Comparison of ENCODE assay signal across 19 cellular contexts in genomic region chr2:216352653-216353270, GRCh38. TPM values are rescaled to one million over a fixed set of nuclear protein-coding genes. Genes with fewer than 3 reads are reported as not detected.
DNase-seq lines count a peak whose midpoint lies in the region; ATAC-seq and TF ChIP-seq lines count a peak whose summit lies in the region.
"Had no signal": no experiment of that assay in that cellular context is flagged by ENCODE, and none has a peak within 500 bp of the region (broad histone marks: within the 10 kb centered on the region; RNA-seq: fewer than 3 reads in every experiment).

No MANE protein-coding gene starts in this region.

- no peak overlapping the region; the same call in 1 of the 2 replicates for H2BK20ac ChIP-seq in IMR-90 (ENCODE audit: low read depth, low read length)

- peaks cover 30 to 74% of the 10 kb centered on the region in 2 experiments for H3K79me1 ChIP-seq in IMR-90 (ENCODE audit: low read depth in 1 of 2, low read length in 2 of 2)

- no peak overlapping the region for H3K9ac ChIP-seq in IMR-90 (ENCODE audit: low read depth, low read length)
- H3K9ac ChIP-seq in mucosa of rectum (ENCODE audit: low read depth in 1 of 2, low read length in 2 of 2): no peak overlapping the region

- no peak for DNase-seq in CD4-positive, alpha-beta T cell
- DNase-seq in IMR-90: no peak
- DNase-seq in activated CD4-positive, alpha-beta memory T cell treated with anti-CD3 and anti-CD28 coated beads for 36 hours: no peak
- DNase-seq in dermis blood vessel endothelial cell: no peak
- DNase-seq: amygdala; BE2C; EL; erythroblast; NCI-H187 treated with DMSO at 0.1 percent for 48 hours; NCI-H82; posterior cingulate gyrus; RPMI8226; stimulated activated CD4-positive, alpha-beta T cell treated with anti-CD3 and anti-CD28 coated beads, Interleukin-15, amount 100 ng/mL, for 24 hours had no signal

- POLR2A ChIA-PET in CD4-positive, alpha-beta T cell (lab: Charles Lee): interaction anchor here (0.8 to 2.2 kb wide), 6 partner anchors 9 to 59 kb away, joined by 3 to 14 read pairs (median 4); partner anchors contain the start of genes MARCHF4 and SMARCAL1
- POLR2A ChIA-PET in IMR-90 (lab: Charles Lee; ENCODE audit: unreplicated experiment): no interaction called here
- POLR2A ChIA-PET in activated CD4-positive, alpha-beta memory T cell treated with anti-CD3 and anti-CD28 coated beads for 36 hours (lab: Charles Lee): interaction anchor here (0.8 to 1.1 kb wide), 2 partner anchors 12 to 130 kb away, joined by 3 to 4 read pairs; no protein-coding TSS in a partner anchor

- no peaks in the 10 kb centered on the region for H3K36me3 Mint-ChIP-seq in CD4-positive, alpha-beta T cell (ENCODE audit: low read depth)
- H3K36me3 Mint-ChIP-seq in activated CD4-positive, alpha-beta memory T cell treated with anti-CD3 and anti-CD28 coated beads for 36 hours: no peaks in the 10 kb centered on the region

- peaks cover 37% of the 10 kb centered on the region for H3K9me1 ChIP-seq in IMR-90 (ENCODE audit: insufficient read depth, low read length)

- no peak overlapping the region for H3K56ac ChIP-seq in IMR-90 (ENCODE audit: extremely low read depth, insufficient read depth, low read length)

- H3K4me1 Mint-ChIP-seq in CD4-positive, alpha-beta T cell (ENCODE audit: low read depth): peaks cover 75% of the 10 kb centered on the region
- peaks cover 63% of the 10 kb centered on the region for H3K4me1 Mint-ChIP-seq in activated CD4-positive, alpha-beta memory T cell treated with anti-CD3 and anti-CD28 coated beads for 36 hours (ENCODE audit: low read depth)

- peak overlapping the region; percentile 85 for H3K27ac Mint-ChIP-seq in CD4-positive, alpha-beta T cell
- H3K27ac Mint-ChIP-seq in activated CD4-positive, alpha-beta memory T cell treated with anti-CD3 and anti-CD28 coated beads for 36 hours: peak overlapping the region; percentile 73

- in situ Hi-C loops in IMR-90 (cut with MboI; ENCODE audit: low sequenced_read_pairs): no loop called here

- no peak for TF ChIP-seq RAD21 in IMR-90 (IDR thresholded peaks at IDR 0.05; ENCODE audit: low read length)

- no peak overlapping the region for H2BK15ac ChIP-seq in IMR-90 (ENCODE audit: low read depth, low read length)

- H3K27me3 Mint-ChIP-seq in CD4-positive, alpha-beta T cell: no peaks in the 10 kb centered on the region
- H3K27me3 Mint-ChIP-seq in activated CD4-positive, alpha-beta memory T cell treated with anti-CD3 and anti-CD28 coated beads for 36 hours: no peaks in the 10 kb centered on the region

- H2AFZ ChIP-seq in IMR-90 (replicated peaks; ENCODE audit: low read length, poor library complexity): no peak overlapping the region

- CTCF ChIA-PET in CD4-positive, alpha-beta T cell (lab: Charles Lee): no interaction called here
- CTCF ChIA-PET in IMR-90 (lab: Yijun Ruan, JAX): interaction anchor here (0.6 to 0.7 kb wide), 3 partner anchors 32 to 153 kb away, joined by 3 to 4 read pairs (median 3); no protein-coding TSS in a partner anchor
- CTCF ChIA-PET in activated CD4-positive, alpha-beta memory T cell treated with anti-CD3 and anti-CD28 coated beads for 36 hours (lab: Charles Lee): interaction anchor here (0.9 to 1.3 kb wide), 2 partner anchors 14 to 23 kb away, joined by 3 to 4 read pairs; no protein-coding TSS in a partner anchor

- peak; percentile 79 for ATAC-seq in CD4-positive, alpha-beta T cell (ENCODE audit: poor library complexity)
- no peak for ATAC-seq in IMR-90 (ENCODE audit: low read depth)
- ATAC-seq in HG02884 (IDR thresholded peaks at IDR 0.05; ENCODE audit: unreplicated experiment): no peak
- no peak for ATAC-seq in GM19035 (IDR thresholded peaks at IDR 0.05; ENCODE audit: unreplicated experiment)
- ATAC-seq in GM18519 (IDR thresholded peaks at IDR 0.05; ENCODE audit: low FRiP score, unreplicated experiment): no peak

- no peak overlapping the region for H4K8ac ChIP-seq in IMR-90 (ENCODE audit: low read depth in 2 of 2, low read length in 2 of 2)

- no peak overlapping the region for H3K14ac ChIP-seq in IMR-90 (replicated peaks; ENCODE audit: low read depth, low read length)

- H3K23ac ChIP-seq in IMR-90 (ENCODE audit: low read depth, low read length): no peak overlapping the region

- H3K9me3 Mint-ChIP-seq in CD4-positive, alpha-beta T cell: no peaks in the 10 kb centered on the region
- H3K9me3 Mint-ChIP-seq in activated CD4-positive, alpha-beta memory T cell treated with anti-CD3 and anti-CD28 coated beads for 36 hours: no peaks in the 10 kb centered on the region

- intact Hi-C loops in CD4-positive, alpha-beta T cell (cut with DNase I, micrococcal nuclease): loop anchor here in 1 of 2 experiments (5.0 kb wide), 1 partner anchor 60 kb away; the partner anchor contains the start of gene SMARCAL1
- intact Hi-C loops in IMR-90 (cut with micrococcal nuclease): no loop called here
- intact Hi-C loops in activated CD4-positive, alpha-beta memory T cell treated with anti-CD3 and anti-CD28 coated beads for 36 hours (cut with micrococcal nuclease): no loop called here

- no TSS peak for BruUV-seq in IMR-90 (replicated peaks; lab: Mats Ljungman, UMichigan)

- H2AK9ac ChIP-seq in IMR-90 (replicated peaks; ENCODE audit: low read depth, low read length, poor library complexity): no peak overlapping the region

- no peak for TF ChIP-seq POLR2A in IMR-90 (IDR thresholded peaks at IDR 0.05; ENCODE audit: low read depth, low read length)

- peak overlapping the region; percentile 52 for H3K4me3 Mint-ChIP-seq in CD4-positive, alpha-beta T cell
- no peak overlapping the region for H3K4me3 Mint-ChIP-seq in activated CD4-positive, alpha-beta memory T cell treated with anti-CD3 and anti-CD28 coated beads for 36 hours

- no peaks in the 10 kb centered on the region for H3K9me3 ChIP-seq in CD4-positive, alpha-beta T cell (ENCODE audit: control insufficient read depth, low read length)
- no peaks in the 10 kb centered on the region for H3K9me3 ChIP-seq in IMR-90 (ENCODE audit: control insufficient read depth, insufficient read depth, low read length)
- H3K9me3 ChIP-seq in mucosa of rectum (ENCODE audit: control insufficient read depth in 2 of 2, low read length in 2 of 2): no peaks in the 10 kb centered on the region
- H3K9me3 ChIP-seq: BE2C had no signal

- H4K91ac ChIP-seq in IMR-90 (ENCODE audit: insufficient read depth, low read depth, low read length): no peak overlapping the region

- H3K18ac ChIP-seq in IMR-90 (ENCODE audit: low read depth, low read length): no peak overlapping the region

- H3K27me3 ChIP-seq in CD4-positive, alpha-beta T cell (ENCODE audit: control insufficient read depth, insufficient read depth, low read length): no peaks in the 10 kb centered on the region
- H3K27me3 ChIP-seq in IMR-90 (ENCODE audit: control insufficient read depth, insufficient read depth, low read length): no peaks in the 10 kb centered on the region
- H3K27me3 ChIP-seq in mucosa of rectum (ENCODE audit: control insufficient read depth in 2 of 2, insufficient read depth in 2 of 2, low read length in 2 of 2): no peaks in the 10 kb centered on the region
- H3K27me3 ChIP-seq: BE2C had no signal

- dilution Hi-C loops in IMR-90 (cut with HindIII; ENCODE audit: low sequenced_read_pairs, unreplicated experiment): no loop called here

- H3K36me3 ChIP-seq in IMR-90 (ENCODE audit: control insufficient read depth, insufficient read depth, low read length): no peaks in the 10 kb centered on the region
- H3K36me3 ChIP-seq in mucosa of rectum (ENCODE audit: control insufficient read depth in 2 of 2, insufficient read depth in 2 of 2, low read length in 2 of 2): no peaks in the 10 kb centered on the region
- H3K36me3 ChIP-seq: BE2C had no signal

- H4K5ac ChIP-seq in IMR-90 (ENCODE audit: low read depth, low read length): no peak overlapping the region

- no peak overlapping the region for H3K27ac ChIP-seq in CD4-positive, alpha-beta T cell (ENCODE audit: low read depth, low read length)
- H3K27ac ChIP-seq in IMR-90 (ENCODE audit: insufficient read depth, low read length) (no peak overlapping the region), mucosa of rectum (ENCODE audit: low read depth in 2 of 2, low read length in 2 of 2) (peak overlapping the region; percentile 9 to 38)

- WGBS in IMR-90 (ENCODE audit: extremely low coverage in 2 of 2, insufficient read length in 1 of 2), 2 experiments: 94% methylated on average over 2 of the region's 5 CpGs; no CpG with 5 or more reads in 1 of the 2 experiments

- no peak overlapping the region for H3K4me2 ChIP-seq in IMR-90 (ENCODE audit: low read depth, low read length)

- no peak overlapping the region for H3K4me3 ChIP-seq in IMR-90 (ENCODE audit: insufficient read depth, low read depth, low read length)
- H3K4me3 ChIP-seq in mucosa of rectum (ENCODE audit: low read length in 2 of 2): no peak overlapping the region

- H3K4me1 ChIP-seq in IMR-90 (ENCODE audit: control insufficient read depth, insufficient read depth, low read length) (peaks cover 27% of the 10 kb centered on the region), mucosa of rectum (ENCODE audit: control insufficient read depth in 2 of 2, insufficient read depth in 2 of 2, low read length in 2 of 2) (no peaks in the 10 kb centered on the region)
- H3K4me1 ChIP-seq: BE2C had no signal

- 0 out of 2 replicates have a peak overlapping the region, but pooled peaks have one; percentile 6 for H2BK120ac ChIP-seq in IMR-90 (ENCODE audit: low read depth, low read length)

- no peak overlapping the region for H2BK5ac ChIP-seq in IMR-90 (ENCODE audit: low read depth, low read length, poor library complexity, severe bottlenecking)

- H3K4ac ChIP-seq in IMR-90 (ENCODE audit: low read depth, low read length): no peak overlapping the region

- peaks cover 27% of the 10 kb centered on the region for H4K20me1 ChIP-seq in IMR-90 (ENCODE audit: insufficient read depth, low read length)

- no peak for TF ChIP-seq CTCF in CD4-positive, alpha-beta T cell (IDR thresholded peaks at IDR 0.05)
- TF ChIP-seq CTCF in IMR-90 (conservative IDR thresholded peaks at IDR 0.05; ENCODE audit: low read depth, low read length): no peak

- H2AK5ac ChIP-seq in IMR-90 (ENCODE audit: low read depth, low read length): no peak overlapping the region; the same call in 1 of the 2 replicates

RNA-seq across cellular contexts. Expression of gene MARCHF4, which starts 19.5 kb away (rescaled TPM):
- total RNA-seq in CD4-positive, alpha-beta T cell: not detected
- total RNA-seq in IMR-90 (2012; rRNA removed) (2.3 and 3.1 TPM in 2 replicates), dermis blood vessel endothelial cell (1.5 TPM in 2 replicates)
- polyA plus RNA-seq in IMR-90 (2012; rRNA removed): 12.0 and 12.9 TPM in 2 replicates
- 6.7 and 8.3 TPM in 2 replicates for polyA plus RNA-seq in IMR-90 (2012; cell fraction: cytosol; rRNA removed)
- polyA plus RNA-seq in IMR-90 (2012; cell fraction: nucleus; rRNA removed; ENCODE audit: low replicate concordance): 5.3 and 6.4 TPM in 2 replicates
- total RNA-seq in activated CD4-positive, alpha-beta memory T cell treated with anti-CD3 and anti-CD28 coated beads for 36 hours: not detected
- total RNA-seq: mononuclear cell; T-helper 1 cell treated with Interleukin-12 subunit alpha and Interleukin-12 subunit beta and Interleukin-4 antibody, amounts not matched to agents 30 ng/mL and 1 ng/mL, for 36 hours had no signal

RNA-seq across cellular contexts. Expression of gene SMARCAL1, which starts 59.5 kb away (rescaled TPM):
- total RNA-seq in CD4-positive, alpha-beta T cell: 1 to 10 TPM; 6.3 TPM
- 10.8 and 13.6 TPM in 2 replicates for total RNA-seq in IMR-90 (2012; rRNA removed)
- polyA plus RNA-seq in IMR-90 (2012; rRNA removed): 21.0 and 21.4 TPM in 2 replicates
- 14.4 and 15.5 TPM in 2 replicates for polyA plus RNA-seq in IMR-90 (2012; cell fraction: cytosol; rRNA removed)
- polyA plus RNA-seq in IMR-90 (2012; cell fraction: nucleus; rRNA removed; ENCODE audit: low replicate concordance): 11.3 and 15.5 TPM in 2 replicates
- 10 to 100 TPM; 20.8 to 25.2 TPM for total RNA-seq in activated CD4-positive, alpha-beta memory T cell treated with anti-CD3 and anti-CD28 coated beads for 36 hours
- total RNA-seq in dermis blood vessel endothelial cell: 18.5 and 21.5 TPM in 2 replicates

Comparison
In these comparisons a context has a peak if more than half of its experiments do, and no peak if none do; other contexts are left out.
1. H3K27ac ChIP-seq: peak in mucosa of rectum (2 of 2); none in CD4-positive, alpha-beta T cell (single experiment) and IMR-90 (single experiment).